In the genomic region with DNA sequence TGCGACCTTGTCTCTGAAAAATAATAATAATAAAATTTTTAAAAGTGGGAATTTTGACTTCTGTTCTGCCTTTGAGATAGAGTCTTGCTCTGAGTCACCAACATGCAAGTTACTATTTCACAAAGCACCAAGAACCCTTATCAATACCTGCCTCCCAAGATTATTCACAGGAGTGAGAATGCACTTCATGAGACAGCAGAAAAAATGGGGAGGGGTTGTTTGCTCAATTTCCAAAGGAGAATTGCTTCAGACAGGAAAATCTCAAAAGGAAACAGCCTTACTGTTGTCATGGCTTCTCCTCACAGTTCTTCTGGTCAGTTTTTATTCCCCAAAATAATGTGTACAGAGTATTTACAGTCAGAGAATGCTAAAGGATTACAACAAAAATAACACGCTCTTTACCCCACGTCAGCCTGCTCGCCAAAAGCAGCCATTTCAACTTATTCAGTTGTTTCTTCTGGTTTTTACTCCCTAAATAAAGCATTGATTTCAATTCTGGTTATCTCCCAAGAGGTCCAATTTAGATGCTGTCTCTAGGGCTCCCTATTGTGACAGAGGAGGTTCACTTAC, we compare ENCODE assay signal across 18 cellular contexts.
DNase-seq lines count a peak whose midpoint lies in the region; ATAC-seq and TF ChIP-seq lines count a peak whose summit lies in the region.
"Had no signal": no experiment of that assay in that cellular context is flagged by ENCODE, and none has a peak within 500 bp of the region (broad histone marks: within the 10 kb centered on the region; RNA-seq: fewer than 3 reads in every experiment).

No MANE protein-coding gene starts in this region.

- H3K79me1 ChIP-seq in neuronal stem cell (ENCODE audit: low read depth, low read length): no peaks in the 10 kb centered on the region

- no peak overlapping the region for H2AFZ ChIP-seq in OCI-LY3 (ENCODE audit: low read depth, low read length)
- H2AFZ ChIP-seq in neuronal stem cell (ENCODE audit: low read length): no peak overlapping the region
- H2AFZ ChIP-seq: GM23338 had no signal

- no peak overlapping the region for H3K14ac ChIP-seq in neuronal stem cell (ENCODE audit: low read length)

- H3K36me3 ChIP-seq in OCI-LY3 (replicated peaks; ENCODE audit: low read depth, low read length) (no peaks in the 10 kb centered on the region), neuronal stem cell (replicated peaks in 1 of 2; ENCODE audit: control insufficient read depth in 2 of 2, insufficient read depth in 2 of 2, low read length in 2 of 2) (no peaks in the 10 kb centered on the region)
- H3K36me3 ChIP-seq: adrenal gland, sigmoid colon had no signal

- no CpG with 5 or more reads among the region's 4 CpGs for WGBS in neuronal stem cell (ENCODE audit: extremely low coverage in 2 of 2, insufficient read length in 2 of 2, insufficient replicate concordance in 1 of 2), 2 donors

- no peak overlapping the region for H2BK12ac ChIP-seq in neuronal stem cell (ENCODE audit: low read length)

- no peak overlapping the region for H2BK15ac ChIP-seq in neuronal stem cell (ENCODE audit: low read length)

- H3K9ac ChIP-seq in OCI-LY3 (ENCODE audit: low read length) (peak overlapping the region; percentile 41), neuronal stem cell (ENCODE audit: low read depth, low read length, poor library complexity) (no peak overlapping the region)

- no peak for TF ChIP-seq POLR2A in erythroblast (IDR thresholded peaks at IDR 0.05; ENCODE audit: low read length)

- H3K4me2 ChIP-seq in OCI-LY3 (ENCODE audit: low read length): peak overlapping the region; percentile 72
- H3K4me2 ChIP-seq in neuronal stem cell (ENCODE audit: insufficient read depth, low read length, poor library complexity, severe bottlenecking): no peak overlapping the region
- H3K4me2 ChIP-seq: GM23338 had no signal

- no peak overlapping the region for H4K8ac ChIP-seq in neuronal stem cell (ENCODE audit: low read depth, low read length)

- no peak overlapping the region for H4K91ac ChIP-seq in neuronal stem cell (ENCODE audit: low read depth, low read length, poor library complexity)

- no peak overlapping the region for H3K4ac ChIP-seq in neuronal stem cell (ENCODE audit: low read length)

- DNase-seq in AML-193 (lab: John Stamatoyannopoulos, UW) (peak; percentile 28 to 36), GM12865 (ENCODE audit: low read depth) (peak; percentile 64), erythroblast (lab: John Stamatoyannopoulos, UW) (peak; percentile 55 to 68), neuronal stem cell (ENCODE audit: low spot score) (no peak), dedifferentiated amniotic fluid mesenchymal stem cell (ENCODE audit: extremely low spot score) (no peak)
- DNase-seq: activated CD4-positive, alpha-beta T cell treated with anti-CD3 and anti-CD28 coated beads for 36 hours; activated CD8-positive, alpha-beta memory T cell treated with anti-CD3 and anti-CD28 coated beads, Interleukin-2, amount 10 ng/mL, durations not matched to agents 7 days and 5 days; activated effector memory CD4-positive, alpha-beta T cell treated with Interleukin-2 at 50 U/mL for 16 hours; adrenal gland; effector memory CD8-positive, alpha-beta T cell; KG1; NCI-H146; SIG-M5; sigmoid colon had no signal

- H2BK5ac ChIP-seq in neuronal stem cell (ENCODE audit: low read length): no peak overlapping the region

- H4K20me1 ChIP-seq in OCI-LY3 (ENCODE audit: insufficient read depth, low read length): no peaks in the 10 kb centered on the region

- ATAC-seq in GM19328 (IDR thresholded peaks at IDR 0.05; ENCODE audit: unreplicated experiment) (no peak), HG03442 (IDR thresholded peaks at IDR 0.05; ENCODE audit: unreplicated experiment) (no peak)
- ATAC-seq: activated CD4-positive, alpha-beta T cell treated with anti-CD3 and anti-CD28 coated beads for 36 hours; activated CD8-positive, alpha-beta memory T cell treated with anti-CD3 and anti-CD28 coated beads, Interleukin-2, amount 10 ng/mL, durations not matched to agents 7 days and 5 days; effector memory CD8-positive, alpha-beta T cell; GM23338 had no signal

- H3K9me3 ChIP-seq in OCI-LY3 (ENCODE audit: insufficient read depth, low read length): no peaks in the 10 kb centered on the region; the same call in 1 of the 2 replicates
- peaks cover 2 to 3% of the 10 kb centered on the region in 2 donors for H3K9me3 ChIP-seq in neuronal stem cell (replicated peaks in 1 of 2; ENCODE audit: control insufficient read depth in 2 of 2, insufficient read depth in 1 of 2, low read depth in 1 of 2, low read length in 2 of 2)
- H3K9me3 ChIP-seq: adrenal gland, sigmoid colon had no signal

- H3K4me3 ChIP-seq in GM12865 (ENCODE audit: low read depth, low read length) (peak overlapping the region; percentile 28), OCI-LY3 (ENCODE audit: low read length) (peak overlapping the region; percentile 64), neuronal stem cell (ENCODE audit: low read length in 2 of 2) (no peak overlapping the region)
- H3K4me3 ChIP-seq: adrenal gland, GM23338, sigmoid colon had no signal

- H2BK120ac ChIP-seq in neuronal stem cell (ENCODE audit: low read depth, low read length): no peak overlapping the region

- no peak for TF ChIP-seq CTCF in GM12865 (IDR thresholded peaks at IDR 0.05; ENCODE audit: insufficient read depth, low read depth, low read length, missing control alignments)
- TF ChIP-seq CTCF in OCI-LY3 (IDR thresholded peaks at IDR 0.05; ENCODE audit: low read depth, low read length): no peak

- H3K18ac ChIP-seq in neuronal stem cell (ENCODE audit: low read length): no peak overlapping the region

- H3K27me3 ChIP-seq in OCI-LY3 (ENCODE audit: low read depth, low read length): peaks cover 44% of the 10 kb centered on the region
- H3K27me3 ChIP-seq in neuronal stem cell (ENCODE audit: control insufficient read depth in 3 of 3, insufficient read depth in 3 of 3, low read depth in 1 of 3, low read length in 3 of 3): no peaks in the 10 kb centered on the region
- H3K27me3 ChIP-seq: adrenal gland, sigmoid colon had no signal

- H3K79me2 ChIP-seq in OCI-LY3 (ENCODE audit: low read length): no peaks in the 10 kb centered on the region

- H2AK5ac ChIP-seq in neuronal stem cell (ENCODE audit: low read depth, low read length): no peak overlapping the region

- no peak overlapping the region for H3K23ac ChIP-seq in neuronal stem cell (ENCODE audit: low read depth, low read length, poor library complexity)

- H3K4me1 ChIP-seq in OCI-LY3 (ENCODE audit: low read length) (peaks cover 66% of the 10 kb centered on the region), neuronal stem cell (ENCODE audit: control insufficient read depth in 2 of 2, insufficient read depth in 1 of 2, low read depth in 1 of 2, low read length in 2 of 2) (peaks cover 2 to 8% of the 10 kb centered on the region in 2 donors)

- H3K27ac ChIP-seq in OCI-LY3 (ENCODE audit: low read length) (peak overlapping the region; percentile 81), neuronal stem cell (replicated peaks; ENCODE audit: low read length) (no peak overlapping the region)
- H3K27ac ChIP-seq: sigmoid colon had no signal

Comparison
In these comparisons a context has a peak if more than half of its experiments do, and no peak if none do; other contexts are left out.
1. DNase-seq: peak in AML-193 (2 of 2), GM12865 (single experiment) and erythroblast (2 of 2); none in neuronal stem cell (single experiment) and dedifferentiated amniotic fluid mesenchymal stem cell (single experiment).
2. H3K4me3 ChIP-seq: peak in GM12865 (single experiment) and OCI-LY3 (single experiment); none in neuronal stem cell (0 of 2).